In the genomic region with DNA sequence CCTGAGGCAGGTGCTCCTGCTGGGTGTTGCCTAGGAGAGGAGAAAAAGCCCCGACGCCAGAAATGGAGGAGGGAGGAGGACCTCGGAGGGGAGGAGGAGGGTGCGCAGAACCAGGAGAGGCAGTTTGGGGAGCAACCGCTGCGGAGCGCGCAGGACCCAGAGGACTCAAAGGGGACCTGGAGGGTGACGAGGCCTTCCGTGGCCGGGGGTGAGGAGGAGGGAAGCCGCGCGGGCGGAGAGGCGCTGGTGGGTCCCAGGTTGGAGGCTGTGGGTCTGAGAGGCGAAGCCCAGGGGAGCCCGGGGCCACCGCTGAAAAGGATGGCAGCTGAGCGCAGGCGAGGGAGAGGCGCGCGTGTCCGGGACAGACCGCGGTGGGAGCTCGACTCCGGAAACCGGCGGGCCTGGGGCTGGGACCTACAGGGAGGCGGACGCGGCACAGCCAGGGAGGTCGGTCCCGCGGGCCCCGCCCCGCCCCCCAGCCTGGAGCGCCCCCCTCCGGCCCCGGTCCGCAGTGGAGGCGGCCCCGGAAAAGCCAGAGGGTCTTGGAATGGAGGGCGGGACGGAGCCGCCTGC, we compare ENCODE assay signal across 8 cellular contexts.
DNase-seq lines count a peak whose midpoint lies in the region; ATAC-seq and TF ChIP-seq lines count a peak whose summit lies in the region.

No MANE protein-coding gene starts in this region.

- DNase-seq in GM06990 (ENCODE audit: extremely low read depth, insufficient read length) (peak; percentile 52), head of caudate nucleus (peak in 33 of 42 donors; percentile 18 to 84 (median 52)), skeletal muscle cell (ENCODE audit: low read depth) (no peak), putamen (ENCODE audit: low spot score) (no peak), retina (no peak)

- H3K4me1 ChIP-seq in HUES48 (ENCODE audit: control insufficient read depth, insufficient read depth, low read length) = peaks cover 2% of the 10 kb centered on the region

- no peaks in the 10 kb centered on the region for H3K9me3 ChIP-seq in HUES48 (ENCODE audit: control insufficient read depth, insufficient read depth, low read length)

- ATAC-seq in GM21515 (IDR thresholded peaks at IDR 0.05; ENCODE audit: unreplicated experiment) = peak; percentile 24
- peak; percentile 9 to 15 for ATAC-seq in activated CD4-positive, CD25-positive, alpha-beta regulatory T cell treated with anti-CD3 and anti-CD28 coated beads, Interleukin-2, amount 50 U/mL, for 24 hours

- peaks cover under 1% of the 10 kb centered on the region; the same call in 1 of the 2 replicates for H3K36me3 ChIP-seq in GM06990 (ENCODE audit: control insufficient read depth, insufficient read depth, low read length)
- H3K36me3 ChIP-seq in HUES48 (ENCODE audit: control insufficient read depth, insufficient read depth, low read length) = peaks cover 9% of the 10 kb centered on the region; the same call in 1 of the 2 replicates

- H3K4me3 ChIP-seq in GM06990 (replicated peaks; ENCODE audit: low read depth, low read length) (peak overlapping the region; percentile 62), HUES48 (ENCODE audit: low read depth, low read length) (peak overlapping the region; percentile 70), skeletal muscle cell (ENCODE audit: low read depth, low read length) (peak overlapping the region; percentile 54)

- H3K27me3 ChIP-seq in GM06990 (replicated peaks; ENCODE audit: control insufficient read depth, insufficient read depth, low read length) = no peaks in the 10 kb centered on the region
- H3K27me3 ChIP-seq in HUES48 (ENCODE audit: control insufficient read depth, insufficient read depth, low read length) = peaks cover 54% of the 10 kb centered on the region

- peak; percentile 10 for TF ChIP-seq CTCF in GM06990 (IDR thresholded peaks at IDR 0.05; ENCODE audit: insufficient read depth, low read length, poor library complexity, severe bottlenecking)

- intact Hi-C loops in head of caudate nucleus (cut with DNase I) = no loop called here

- H3K27ac ChIP-seq in HUES48 (ENCODE audit: low read depth, low read length) = no peak overlapping the region

- H3K9ac ChIP-seq in HUES48 (ENCODE audit: low read depth, low read length) = no peak overlapping the region

Comparison
In these comparisons a context has a peak if more than half of its experiments do, and no peak if none do; other contexts are left out.
1. DNase-seq: peak in GM06990 (single experiment) and head of caudate nucleus (33 of 42); none in skeletal muscle cell (single experiment), putamen (single experiment) and retina (single experiment).
2. Peak in every context shown above with its lines, with median percentiles within 50 percentile points of each other: H3K4me3 ChIP-seq.